ENCODE assay signal across 8 cellular contexts in genomic region chr5:102865510-102866314, GRCh38.
DNase-seq lines count a peak whose midpoint lies in the region; ATAC-seq, FAIRE-seq and TF ChIP-seq lines count a peak whose summit lies in the region.

No MANE protein-coding gene starts in this region.

- no peaks in the 10 kb centered on the region for H3K9me2 ChIP-seq in neural cell (ENCODE audit: insufficient read depth, low read length)

- peak overlapping the region; percentile 60 for H3K27ac ChIP-seq in neural cell (ENCODE audit: low read length)
- peak overlapping the region; percentile 92 for H3K27ac ChIP-seq in suprapubic skin

- TF ChIP-seq RAD21 in neural cell (conservative IDR thresholded peaks at IDR 0.05), result peak; percentile 37

- H3K27me3 ChIP-seq in neural cell (ENCODE audit: insufficient read depth, low read depth, low read length) (no peaks in the 10 kb centered on the region), suprapubic skin (no peaks in the 10 kb centered on the region)

- FAIRE-seq in frontal cortex (lab: Jason Lieb, UNC), result no peak

- TF ChIP-seq EP300 in neural cell (conservative IDR thresholded peaks at IDR 0.05; ENCODE audit: poor library complexity, severe bottlenecking), result peak; percentile 17
- no peak for TF ChIP-seq EP300 in suprapubic skin (IDR thresholded peaks at IDR 0.05)

- ATAC-seq in GM18870 (IDR thresholded peaks at IDR 0.05; ENCODE audit: unreplicated experiment) (peak; percentile 70), HG03066 (IDR thresholded peaks at IDR 0.05; ENCODE audit: low read depth, unreplicated experiment) (peak; percentile 76)

- H3K79me2 ChIP-seq in neural cell (replicated peaks; ENCODE audit: insufficient read depth, low read length), result peaks cover 21% of the 10 kb centered on the region

- peak overlapping the region; percentile 43 for H2AFZ ChIP-seq in neural cell (ENCODE audit: low read depth, low read length)

- peak overlapping the region; percentile 80 for H3K4me2 ChIP-seq in neural cell (ENCODE audit: low read length)

- H3K4me1 ChIP-seq in suprapubic skin, result peaks cover 21% of the 10 kb centered on the region

- H3K9ac ChIP-seq in neural cell (ENCODE audit: low read length), result peak overlapping the region; percentile 69

- TF ChIP-seq POLR2A in suprapubic skin (IDR thresholded peaks at IDR 0.05), result peak in 1 of 2 donors; percentile 54

- DNase-seq in AG08395 (ENCODE audit: low spot score), result peak; percentile 75
- DNase-seq in NOMO-1 treated with dmso at 0.1 percent for 144 hours (lab: John Stamatoyannopoulos, UW; ENCODE audit: unreplicated experiment), result peak; percentile 18
- DNase-seq in activated naive CD4-positive, alpha-beta T cell treated with Interleukin-2 at 50 U/mL for 16 hours, result peak; percentile 35
- DNase-seq in frontal cortex (ENCODE audit: low spot score in 2 of 2), result peak; percentile 30 to 52
- DNase-seq in suprapubic skin (ENCODE audit: low spot score in 2 of 2), result peak; percentile 78 to 84

- H3K9me3 ChIP-seq in neural cell (ENCODE audit: low read length) (no peaks in the 10 kb centered on the region), suprapubic skin (no peaks in the 10 kb centered on the region)

- H3F3A ChIP-seq in neural cell (ENCODE audit: insufficient read depth, low read length, poor library complexity, severe bottlenecking), result no peaks in the 10 kb centered on the region

- no peak for TF ChIP-seq CTCF in neural cell (IDR thresholded peaks at IDR 0.05; ENCODE audit: poor library complexity, severe bottlenecking)
- TF ChIP-seq CTCF in suprapubic skin (IDR thresholded peaks at IDR 0.05), result no peak

- WGBS in suprapubic skin, result 0% methylated on average over 20 of the region's 57 CpGs

- H3K4me3 ChIP-seq in neural cell (ENCODE audit: low read length) (peak overlapping the region; percentile 73), suprapubic skin (peak overlapping the region; percentile 76)

- H3K36me3 ChIP-seq in neural cell (ENCODE audit: insufficient read depth, low read length), result no peaks in the 10 kb centered on the region
- H3K36me3 ChIP-seq in suprapubic skin, result no peaks in the 10 kb centered on the region

- no peaks in the 10 kb centered on the region for H4K20me1 ChIP-seq in neural cell (ENCODE audit: insufficient read depth)

TF ChIP-seq in neural cell, 6 proteins besides CTCF, POLR2A, EP300 and RAD21:
- no peak for TF ChIP-seq EZH2 (IDR thresholded peaks at IDR 0.05; ENCODE audit: borderline replicate concordance, insufficient read depth, low read length, poor library complexity, severe bottlenecking)
- TF ChIP-seq REST (IDR thresholded peaks at IDR 0.05; ENCODE audit: borderline replicate concordance), result peak; percentile 46
- peak; percentile 51 for TF ChIP-seq MXI1 (conservative IDR thresholded peaks at IDR 0.05; ENCODE audit: poor library complexity, severe bottlenecking)
- peak; percentile 28 for TF ChIP-seq SMC3 (conservative IDR thresholded peaks at IDR 0.05; ENCODE audit: poor library complexity)
- TF ChIP-seq TAF1 (IDR thresholded peaks at IDR 0.05; ENCODE audit: low read depth), result no peak
- peak; percentile 14 for TF ChIP-seq POLR2AphosphoS5 (IDR thresholded peaks at IDR 0.05)

Comparison
In these comparisons a context has a peak if more than half of its experiments do, and no peak if none do; other contexts are left out.
1. Peak in every context shown above with its lines: DNase-seq, ATAC-seq, H3K4me3 ChIP-seq and H3K27ac ChIP-seq.
2. DNase-seq: peak in every context shown above with its lines; median percentile 81 in suprapubic skin; 75 in AG08395; 41 in frontal cortex; 35 in activated naive CD4-positive, alpha-beta T cell treated with Interleukin-2 at 50 U/mL for 16 hours; 18 in NOMO-1 treated with dmso at 0.1 percent for 144 hours.